ENCODE assay signal across 21 cellular contexts in genomic region chr10:132178885-132179545, GRCh38. TPM values are rescaled to one million over a fixed set of nuclear protein-coding genes. Genes with fewer than 3 reads are reported as not detected.
A peak's percentile ranks its signal among the peaks of the same experiment; 100 is the strongest.
DNase-seq lines count a peak whose midpoint lies in the region; ATAC-seq, FAIRE-seq and TF ChIP-seq lines count a peak whose summit lies in the region.
"Had no signal": no experiment of that assay in that cellular context is flagged by ENCODE, and none has a peak within 500 bp of the region (broad histone marks: within the 10 kb centered on the region; RNA-seq: fewer than 3 reads in every experiment).

No MANE protein-coding gene starts in this region.

- H2AFZ ChIP-seq in HepG2 (ENCODE audit: low read length) = no peak overlapping the region

- TF ChIP-seq EP300 in HepG2 (IDR thresholded peaks at IDR 0.05; ENCODE audit: low read depth in 2 of 2, low read length in 2 of 2) (no peak), HepG2 (CRISPR knock-in tag; IDR thresholded peaks at IDR 0.05; ENCODE audit: borderline replicate concordance) (no peak)

- peak overlapping the region; percentile 2; the same call in 1 of the 2 replicates for H3K4me2 ChIP-seq in BLaER1
- no peak overlapping the region for H3K4me2 ChIP-seq in HepG2 (ENCODE audit: low read depth, low read length)

- H3K9me3 ChIP-seq in BLaER1 (no peaks in the 10 kb centered on the region), psoas muscle (no peaks in the 10 kb centered on the region), HepG2 (ENCODE audit: low read length) (no peaks in the 10 kb centered on the region)

- H3K27me3 ChIP-seq in BLaER1 (peaks cover 12% of the 10 kb centered on the region), dorsolateral prefrontal cortex (no peaks in the 10 kb centered on the region), psoas muscle (ENCODE audit: insufficient read depth in 3 of 3, low read length in 2 of 3) (peaks cover 0 to 23% (median 2%) of the 10 kb centered on the region in 3 donors), HepG2 (ENCODE audit: control insufficient read depth in 1 of 2, insufficient read depth in 2 of 2, low read length in 2 of 2) (peaks cover 0 to 38% of the 10 kb centered on the region in 2 experiments)

- H3K4me3 Mint-ChIP-seq in natural killer cell = no peak overlapping the region
- H3K4me3 Mint-ChIP-seq: B cell; CD4-positive, CD25-positive, alpha-beta regulatory T cell; CD8-positive, alpha-beta memory T cell; H9 had no signal

- in situ Hi-C loops in HepG2 (cut with HindIII; ENCODE audit: extremely low pct_ligation_motif_present, low pct_unique_long_range_greater_than_20kb) = no loop called here

- peaks cover 0 to 1% of the 10 kb centered on the region in 2 donors for H3K4me1 Mint-ChIP-seq in natural killer cell

- peaks cover 44% of the 10 kb centered on the region for H3K4me1 ChIP-seq in BLaER1
- H3K4me1 ChIP-seq in psoas muscle = no peaks in the 10 kb centered on the region
- peaks cover 69% of the 10 kb centered on the region for H3K4me1 ChIP-seq in HepG2 (ENCODE audit: insufficient read depth, low read length)

- TF ChIP-seq RAD21 in HepG2 (CRISPR knock-in tag; IDR thresholded peaks at IDR 0.05) = no peak

- intact Hi-C loops in Right ventricle myocardium inferior (cut with DNase I) = no loop called here
- intact Hi-C loops in cardiac septum (cut with DNase I) = no loop called here
- intact Hi-C loops in dorsolateral prefrontal cortex (cut with DNase I) = no loop called here
- intact Hi-C loops in psoas muscle (cut with DNase I) = no loop called here
- intact Hi-C loops in natural killer cell (cut with micrococcal nuclease) = no loop called here
- intact Hi-C loops in HepG2 (cut with micrococcal nuclease; ENCODE audit: unreplicated experiment) = no loop called here

- H3K4me3 ChIP-seq in BLaER1 (no peak overlapping the region), dorsolateral prefrontal cortex (no peak overlapping the region), psoas muscle (no peak overlapping the region), HepG2 (replicated peaks in 1 of 3; ENCODE audit: insufficient read depth in 1 of 3, low read depth in 2 of 3, low read length in 3 of 3) (no peak overlapping the region)

- H3K27ac ChIP-seq in BLaER1 = no peak overlapping the region
- H3K27ac ChIP-seq in dorsolateral prefrontal cortex = peak overlapping the region in 35 of 59 donors; percentile 1 to 98 (median 52)
- no peak overlapping the region for H3K27ac ChIP-seq in psoas muscle
- no peak overlapping the region for H3K27ac ChIP-seq in HepG2 (ENCODE audit: extremely low read length, insufficient read depth, low read length)

- TF ChIP-seq CTCF in dorsolateral prefrontal cortex (IDR thresholded peaks at IDR 0.05 in 54 of 56, conservative IDR thresholded peaks at IDR 0.05 in 2 of 56; ENCODE audit: low read depth in 1 of 56, partially characterized antibody in 56 of 56) (no peak), psoas muscle (IDR thresholded peaks at IDR 0.05) (no peak), natural killer cell (IDR thresholded peaks at IDR 0.05) (no peak), HepG2 (CRISPR knock-in tag; IDR thresholded peaks at IDR 0.05) (no peak)

- no peak overlapping the region for H3K9ac ChIP-seq in BLaER1
- H3K9ac ChIP-seq in HepG2 (ENCODE audit: insufficient read depth, low read depth, low read length) = no peak overlapping the region

- H3K9me3 Mint-ChIP-seq in natural killer cell = no peaks in the 10 kb centered on the region
- H3K9me3 Mint-ChIP-seq: CD8-positive, alpha-beta memory T cell had no signal

- H3K79me2 ChIP-seq in HepG2 (ENCODE audit: insufficient read depth, low read length) = no peaks in the 10 kb centered on the region

- peak; percentile 51 for ATAC-seq in Right ventricle myocardium inferior
- no peak for ATAC-seq in psoas muscle
- no peak for ATAC-seq in natural killer cell
- no peak for ATAC-seq in HG03039 (IDR thresholded peaks at IDR 0.05; ENCODE audit: unreplicated experiment)
- ATAC-seq in HepG2 = no peak

- H4K20me1 ChIP-seq in BLaER1 (no peaks in the 10 kb centered on the region; the same call in 1 of the 2 replicates), HepG2 (ENCODE audit: insufficient read depth, low read length) (no peaks in the 10 kb centered on the region; the same call in none of the 2 replicates)

- peaks cover 30 to 43% of the 10 kb centered on the region in 2 donors for H3K27me3 Mint-ChIP-seq in natural killer cell (ENCODE audit: low read depth in 2 of 2)

- WGBS in psoas muscle, 3 donors = 78 to 82% (median 79%) methylated on average over 20 of the region's 20 CpGs
- 35% methylated on average over 11 of the region's 20 CpGs for WGBS in HepG2 (ENCODE audit: low lambda C conversion rate)

- no peaks in the 10 kb centered on the region for H3K36me3 Mint-ChIP-seq in natural killer cell
- H3K36me3 Mint-ChIP-seq: CD4-positive, CD25-positive, alpha-beta regulatory T cell; CD8-positive, alpha-beta memory T cell had no signal

- DNase-seq in Right ventricle myocardium inferior (ENCODE audit: missing footprints) (no peak), cardiac septum (ENCODE audit: low spot score) (no peak), dorsolateral prefrontal cortex (no peak), psoas muscle (peak; percentile 2 to 23), natural killer cell (no peak), HepG2 (ENCODE audit: low spot score) (no peak)
- DNase-seq: 8988T; C1 segment of cervical spinal cord; CD4-positive, CD25-positive, alpha-beta regulatory T cell; CD8-positive, alpha-beta memory T cell; COR-L47; DMS 273 treated with DMSO at 0.1 percent for 48 hours; DND-41; EL; H9 had no signal

- no peak overlapping the region for H3K27ac Mint-ChIP-seq in natural killer cell
- H3K27ac Mint-ChIP-seq: B cell; CD4-positive, CD25-positive, alpha-beta regulatory T cell; CD8-positive, alpha-beta memory T cell had no signal

- TF ChIP-seq POLR2A in HepG2 (IDR thresholded peaks at IDR 0.05; ENCODE audit: insufficient read depth in 1 of 2, low read depth in 2 of 2, low read length in 2 of 2) = no peak

- POLR2A ChIA-PET in HepG2 (lab: Yijun Ruan, JAX) = no interaction called here

- CTCF ChIA-PET in HepG2 (lab: Yijun Ruan, JAX; ENCODE audit: low intra/inter-chr PET ratio, low total read pairs) = no interaction called here

- BruUV-seq in HepG2 (replicated peaks; lab: Mats Ljungman, UMichigan) = no TSS peak

- no peak for FAIRE-seq in HepG2 (lab: Jason Lieb, UNC)
- FAIRE-seq: GM12891, GM19239, H1 had no signal

- H3K36me3 ChIP-seq in BLaER1 (no peaks in the 10 kb centered on the region), psoas muscle (ENCODE audit: insufficient read depth in 1 of 2, low read depth in 1 of 2) (no peaks in the 10 kb centered on the region), HepG2 (replicated peaks in 1 of 2; ENCODE audit: control insufficient read depth in 1 of 2, insufficient read depth in 2 of 2, low read length in 2 of 2) (no peaks in the 10 kb centered on the region)

TF ChIP-seq in HepG2, 621 proteins besides CTCF, POLR2A, EP300 and RAD21 (continues in another document):
- TF ChIP-seq FOXC1 (CRISPR knock-in tag; IDR thresholded peaks at IDR 0.05; ENCODE audit: borderline replicate concordance) (no peak), ZNF280B (CRISPR knock-in tag; IDR thresholded peaks at IDR 0.05; ENCODE audit: borderline replicate concordance) (no peak), ZNF7 (CRISPR knock-in tag; IDR thresholded peaks at IDR 0.05) (no peak), JUN (CRISPR knock-in tag; IDR thresholded peaks at IDR 0.05) (no peak), ZNF3 (CRISPR knock-in tag; IDR thresholded peaks at IDR 0.05) (no peak)

RNA-seq across cellular contexts. Expression of gene DPYSL4, which starts 7.7 kb away (rescaled TPM):
- total RNA-seq in Right ventricle myocardium inferior (24.9 TPM), cardiac septum (55.4 TPM), dorsolateral prefrontal cortex (10 to 100 TPM; 39.1 to 85.2 (median 53.3) TPM), psoas muscle (1 to 10 TPM in 1 of 4 donors, under 1 TPM in 3; 0.82 to 1.4 (median 0.85) TPM), natural killer cell (1 to 10 TPM in 2 of 3 donors, under 1 TPM in 1; 0.40 to 1.3 (median 1.0) TPM), HepG2 (2016; rRNA removed; fragmentation: Illumina TruSeq; extraction: Trizol) (0.38 and 0.84 TPM in 2 replicates)
- polyA plus RNA-seq in psoas muscle (under 1 TPM; 0.30 to 0.39 (median 0.36) TPM), HepG2 (2011; rRNA removed) (1.2 and 2.1 TPM in 2 replicates)
- 0.30 and 0.53 TPM in 2 replicates for total RNA-seq in HepG2 (2016; cell fraction: cytosol; rRNA removed; fragmentation: Illumina TruSeq; extraction: Trizol; ENCODE audit: low read depth)
- 0.28 and 0.67 TPM in 2 replicates for total RNA-seq in HepG2 (2016; cell fraction: insoluble cytoplasmic fraction; rRNA removed; fragmentation: Illumina TruSeq; extraction: Trizol)
- total RNA-seq in HepG2 (2016; cell fraction: membrane; rRNA removed; fragmentation: Illumina TruSeq; extraction: Trizol) = 0.65 and 0.72 TPM in 2 replicates
- total RNA-seq in HepG2 (2016; cell fraction: nucleus; rRNA removed; fragmentation: Illumina TruSeq; extraction: Trizol) = 0.25 and 0.85 TPM in 2 replicates
- 0.87 and 0.98 TPM in 2 replicates for polyA plus RNA-seq in HepG2 (2011; cell fraction: cytosol; rRNA removed)
- polyA plus RNA-seq in HepG2 (2011; cell fraction: nucleus; rRNA removed) = 6.5 and 9.7 TPM in 2 replicates
- polyA plus RNA-seq in HepG2 (2012) = 0.76 and 1.7 TPM in 2 replicates
- polyA plus RNA-seq in HepG2 (2016; cell fraction: cytosol; fragmentation: Illumina TruSeq; extraction: Trizol; ENCODE audit: low read depth) = 0.43 and 0.57 TPM in 2 replicates
- polyA plus RNA-seq in HepG2 (2016; cell fraction: insoluble cytoplasmic fraction; fragmentation: Illumina TruSeq; extraction: Trizol; ENCODE audit: low read depth) = 0.42 and 0.70 TPM in 2 replicates
- 0.53 and 0.62 TPM in 2 replicates for polyA plus RNA-seq in HepG2 (2016; cell fraction: membrane; fragmentation: Illumina TruSeq; extraction: Trizol; ENCODE audit: low read depth)
- polyA plus RNA-seq in HepG2 (2016; cell fraction: nucleus; fragmentation: Illumina TruSeq; extraction: Trizol; ENCODE audit: insufficient read depth, low read depth) = 1.1 and 1.7 TPM in 2 replicates
- 0.07 and 2.3 TPM in 2 replicates for polyA minus RNA-seq in HepG2 (2011; rRNA and poly(A)+ RNA removed; ENCODE audit: low replicate concordance)
- polyA minus RNA-seq in HepG2 (2011; cell fraction: cytosol; rRNA and poly(A)+ RNA removed) = 1.1 and 1.6 TPM in 2 replicates
- polyA minus RNA-seq in HepG2 (2011; cell fraction: nucleus; rRNA and poly(A)+ RNA removed) = 1.2 TPM in 2 replicates
- polyA plus RNA-seq: CD8-positive, alpha-beta memory T cell had no signal

Comparison
In these comparisons a context has a peak if more than half of its experiments do, and no peak if none do; other contexts are left out.
1. DNase-seq: peak in psoas muscle (2 of 2); none in Right ventricle myocardium inferior (single experiment), cardiac septum (single experiment), dorsolateral prefrontal cortex (0 of 10), natural killer cell (single experiment) and HepG2 (single experiment).
2. H3K27ac ChIP-seq: peak in dorsolateral prefrontal cortex (35 of 59); none in BLaER1 (single experiment), psoas muscle (single experiment) and HepG2 (single experiment).
3. RNA of gene DPYSL4, which starts 7.7 kb away (total RNA-seq): 55.4 TPM in cardiac septum (single experiment), 39.1 to 85.2 TPM in dorsolateral prefrontal cortex and 24.9 TPM in Right ventricle myocardium inferior (single experiment); 0.40 to 1.3 TPM in natural killer cell, 0.82 to 1.4 TPM in psoas muscle and 0.25 to 0.85 TPM in HepG2; every median in the first group is over 10 times any median in the second.